Comparison of ENCODE assay signal across 15 cellular contexts in genomic region chr21:37424987-37425386, GRCh38.
"Had no signal": no experiment of that assay in that cellular context is flagged by ENCODE, and none has a peak within 500 bp of the region (broad histone marks: within the 10 kb centered on the region; RNA-seq: fewer than 3 reads in every experiment).

No MANE protein-coding gene starts in this region.

- H3K27ac ChIP-seq: left lung, SJSA1, thoracic aorta had no signal

- DNase-seq: activated naive CD4-positive, alpha-beta T cell treated with Interleukin-2 at 50 U/mL for 16 hours; activated naive CD8-positive, alpha-beta T cell treated with anti-CD3 and anti-CD28 coated beads for 36 hours; activated T-cell treated with anti-CD3 and anti-CD28 coated beads, Interleukin-2, amount 50 U/mL, for 24 hours; cortex of kidney; effector CD4-positive, alpha-beta T cell; kidney; left lung; stimulated activated CD4-positive, alpha-beta T cell treated with anti-CD3 and anti-CD28 coated beads, Interleukin-4, amount 100 ng/mL, for 24 hours; stimulated activated naive CD4-positive, alpha-beta T cell treated with Interleukin-2 at 50 U/mL for 16 hours; T1000 had no signal

- H3K36me3 ChIP-seq: thoracic aorta had no signal

- H3K27me3 ChIP-seq: left lung, SJSA1 had no signal

- H3K9me3 ChIP-seq: left lung, SJSA1, thoracic aorta had no signal

- H3K4me3 ChIP-seq: left lung, SJSA1, thoracic aorta had no signal

- ATAC-seq: left lung; natural killer cell treated with Interleukin-12 subunit alpha and Interleukin-12 subunit beta and Interleukin-15 and Interleukin-18, amount 100 ng/mL, for 72 hours; sciatic nerve; WTC11 had no signal
